ENCODE assay signal across 9 cellular contexts in genomic region chr6:169214789-169215188, GRCh38. TPM values are rescaled to one million over a fixed set of nuclear protein-coding genes. Genes with fewer than 3 reads are reported as not detected.
DNase-seq lines count a peak whose midpoint lies in the region; ATAC-seq and TF ChIP-seq lines count a peak whose summit lies in the region.
"Not testable (repeated sequence)": the region's sequence is repeated elsewhere in the genome, so short reads cannot be mapped to it uniquely, and the experiment has no call there.
"Had no signal": no experiment of that assay in that cellular context is flagged by ENCODE, and none has a peak within 500 bp of the region (broad histone marks: within the 10 kb centered on the region; RNA-seq: fewer than 3 reads in every experiment).

No MANE protein-coding gene starts in this region.

- not testable (repeated sequence) for ATAC-seq in activated CD8-positive, alpha-beta memory T cell treated with anti-CD3 and anti-CD28 coated beads, Interleukin-2, amount 10 ng/mL, durations not matched to agents 7 days and 5 days

- intact Hi-C loops in colonic mucosa (cut with DNase I): not testable (repeated sequence)

- peaks cover 21% of the 10 kb centered on the region for H3K4me1 Mint-ChIP-seq in activated CD8-positive, alpha-beta memory T cell treated with anti-CD3 and anti-CD28 coated beads, Interleukin-2, amount 10 ng/mL, durations not matched to agents 7 days and 5 days

- H3K36me3 ChIP-seq in colonic mucosa; urinary bladder (ENCODE audit: insufficient read depth): not testable (repeated sequence)
- peaks cover 28 to 57% of the 10 kb centered on the region in 2 experiments for H3K36me3 ChIP-seq in mesenchymal stem cell (ENCODE audit: control insufficient read depth in 1 of 2, insufficient read depth in 2 of 2, low read depth in 1 of 2, low read length in 2 of 2)

- H3K79me1 ChIP-seq in mesenchymal stem cell (replicated peaks; ENCODE audit: low read length, poor library complexity, severe bottlenecking): not testable (repeated sequence)

- H3K27ac ChIP-seq in colonic mucosa (peak overlapping the region; percentile 69), mesenchymal stem cell (ENCODE audit: low read length, poor library complexity, severe bottlenecking) (peak overlapping the region; percentile 56), urinary bladder (ENCODE audit: low read depth) (peak overlapping the region; percentile 95)

- H3K9me3 ChIP-seq in colonic mucosa; mesenchymal stem cell (ENCODE audit: control insufficient read depth, low read length): not testable (repeated sequence)

- H3K9me3 Mint-ChIP-seq in activated CD8-positive, alpha-beta memory T cell treated with anti-CD3 and anti-CD28 coated beads, Interleukin-2, amount 10 ng/mL, durations not matched to agents 7 days and 5 days (ENCODE audit: low read depth): peaks cover 14% of the 10 kb centered on the region

- WGBS in mesenchymal stem cell: 25% methylated on average over 3 of the region's 3 CpGs
- WGBS in urinary bladder: 11% methylated on average over 3 of the region's 3 CpGs

- H3K27me3 Mint-ChIP-seq in activated CD8-positive, alpha-beta memory T cell treated with anti-CD3 and anti-CD28 coated beads, Interleukin-2, amount 10 ng/mL, durations not matched to agents 7 days and 5 days: not testable (repeated sequence)

- H2BK12ac ChIP-seq in mesenchymal stem cell (ENCODE audit: low read length in 2 of 2): not testable (repeated sequence)

- H4K8ac ChIP-seq in mesenchymal stem cell (ENCODE audit: low read length): not testable (repeated sequence)

- H3K27ac Mint-ChIP-seq in activated CD8-positive, alpha-beta memory T cell treated with anti-CD3 and anti-CD28 coated beads, Interleukin-2, amount 10 ng/mL, durations not matched to agents 7 days and 5 days: not testable (repeated sequence)

- not testable (repeated sequence) for H2BK120ac ChIP-seq in mesenchymal stem cell (ENCODE audit: low read depth, low read length)

- not testable (repeated sequence) for H3K4me3 ChIP-seq in colonic mucosa; mesenchymal stem cell (ENCODE audit: insufficient read depth in 1 of 2, low read depth in 1 of 2, low read length in 2 of 2); urinary bladder (ENCODE audit: low read depth, low read length)

- not testable (repeated sequence) for H3K4me3 Mint-ChIP-seq in activated CD8-positive, alpha-beta memory T cell treated with anti-CD3 and anti-CD28 coated beads, Interleukin-2, amount 10 ng/mL, durations not matched to agents 7 days and 5 days

- H2AK5ac ChIP-seq in mesenchymal stem cell (ENCODE audit: low read length, severe bottlenecking): not testable (repeated sequence)

- H3K14ac ChIP-seq in mesenchymal stem cell (ENCODE audit: low read length in 2 of 2): not testable (repeated sequence)

- H3K4me1 ChIP-seq in colonic mucosa; urinary bladder (ENCODE audit: insufficient read depth): not testable (repeated sequence)
- peaks cover 14% of the 10 kb centered on the region for H3K4me1 ChIP-seq in mesenchymal stem cell (ENCODE audit: control insufficient read depth, insufficient read depth, low read depth, low read length)

- H2AFZ ChIP-seq in mesenchymal stem cell (ENCODE audit: low read depth, low read length): peak overlapping the region; percentile 64

- not testable (repeated sequence) for H3K9ac ChIP-seq in colonic mucosa (ENCODE audit: low read depth in 2 of 2, low read length in 2 of 2)
- peak overlapping the region; percentile 88 for H3K9ac ChIP-seq in mesenchymal stem cell (ENCODE audit: low read length)

- not testable (repeated sequence) for H3K18ac ChIP-seq in mesenchymal stem cell (ENCODE audit: low read depth in 1 of 2, low read length in 2 of 2)

- H3K27me3 ChIP-seq in colonic mucosa; mesenchymal stem cell (ENCODE audit: control insufficient read depth in 1 of 2, insufficient read depth in 1 of 2, low read length in 2 of 2): not testable (repeated sequence)

- not testable (repeated sequence) for TF ChIP-seq CTCF in colonic mucosa (IDR thresholded peaks at IDR 0.05)

- DNase-seq in GM03348 (ENCODE audit: low spot score): peak; percentile 86
- DNase-seq in NOMO-1 (lab: John Stamatoyannopoulos, UW; ENCODE audit: unreplicated experiment in 2 of 2): peak; percentile 81 to 89
- DNase-seq in activated CD8-positive, alpha-beta memory T cell treated with anti-CD3 and anti-CD28 coated beads, Interleukin-2, amount 10 ng/mL, durations not matched to agents 7 days and 5 days: peak; percentile 35
- DNase-seq in colonic mucosa: peak; percentile 29
- peak; percentile 68 for DNase-seq in globus pallidus (ENCODE audit: low spot score)
- DNase-seq in mesenchymal stem cell: peak; percentile 87
- peak; percentile 91 for DNase-seq in renal cortical epithelial cell (ENCODE audit: low read depth)

- H3K36me3 Mint-ChIP-seq in activated CD8-positive, alpha-beta memory T cell treated with anti-CD3 and anti-CD28 coated beads, Interleukin-2, amount 10 ng/mL, durations not matched to agents 7 days and 5 days: peaks cover 17% of the 10 kb centered on the region

- CTCF ChIA-PET in activated CD8-positive, alpha-beta memory T cell treated with anti-CD3 and anti-CD28 coated beads, Interleukin-2, amount 10 ng/mL, durations not matched to agents 7 days and 5 days (lab: Charles Lee): interaction anchor here (1.0 to 1.1 kb wide), 2 partner anchors 26 to 29 kb away, joined by 3 read pairs; no protein-coding TSS in a partner anchor

- not testable (repeated sequence) for H3K4me2 ChIP-seq in mesenchymal stem cell (ENCODE audit: low read length, poor library complexity, severe bottlenecking)

- H2BK15ac ChIP-seq in mesenchymal stem cell (ENCODE audit: low read depth, poor library complexity, severe bottlenecking): not testable (repeated sequence)

- H4K91ac ChIP-seq in mesenchymal stem cell (ENCODE audit: low read length): not testable (repeated sequence)

- H3K23ac ChIP-seq in mesenchymal stem cell (ENCODE audit: low read length in 2 of 2): not testable (repeated sequence)

- H3K4ac ChIP-seq in mesenchymal stem cell (ENCODE audit: low read depth in 1 of 2, low read length in 2 of 2): peak overlapping the region in 1 of 2 experiments; percentile 38

- H2BK5ac ChIP-seq in mesenchymal stem cell (ENCODE audit: low read depth, low read length, poor library complexity, severe bottlenecking): not testable (repeated sequence)

RNA-seq across cellular contexts. Expression of gene THBS2, which starts 38.9 kb away (rescaled TPM):
- not detected for total RNA-seq in activated CD8-positive, alpha-beta memory T cell treated with anti-CD3 and anti-CD28 coated beads, Interleukin-2, amount 10 ng/mL, durations not matched to agents 7 days and 5 days
- total RNA-seq in colonic mucosa (1 to 10 TPM; 1.9 to 5.3 TPM), renal cortical epithelial cell (6.5 and 23.6 TPM in 2 replicates), urinary bladder (140 TPM)
- polyA plus RNA-seq in mesenchymal stem cell (2013, experiment 1 of 2): 1.1 TPM
- polyA plus RNA-seq in mesenchymal stem cell (2013, experiment 2 of 2): 1.2 TPM
- polyA plus RNA-seq in urinary bladder: 22.8 TPM
- total RNA-seq: dermis microvascular lymphatic vessel endothelial cell had no signal

Comparison
In these comparisons a context has a peak if more than half of its experiments do, and no peak if none do; other contexts are left out.
1. DNase-seq: peak in every context shown above with its lines; median percentile 91 in renal cortical epithelial cell; 87 in mesenchymal stem cell; 86 in GM03348; 85 in NOMO-1; 68 in globus pallidus; 35 in activated CD8-positive, alpha-beta memory T cell treated with anti-CD3 and anti-CD28 coated beads, Interleukin-2, amount 10 ng/mL, durations not matched to agents 7 days and 5 days; 29 in colonic mucosa.